Comparison of ENCODE assay signal across 17 cellular contexts in the genomic region with DNA sequence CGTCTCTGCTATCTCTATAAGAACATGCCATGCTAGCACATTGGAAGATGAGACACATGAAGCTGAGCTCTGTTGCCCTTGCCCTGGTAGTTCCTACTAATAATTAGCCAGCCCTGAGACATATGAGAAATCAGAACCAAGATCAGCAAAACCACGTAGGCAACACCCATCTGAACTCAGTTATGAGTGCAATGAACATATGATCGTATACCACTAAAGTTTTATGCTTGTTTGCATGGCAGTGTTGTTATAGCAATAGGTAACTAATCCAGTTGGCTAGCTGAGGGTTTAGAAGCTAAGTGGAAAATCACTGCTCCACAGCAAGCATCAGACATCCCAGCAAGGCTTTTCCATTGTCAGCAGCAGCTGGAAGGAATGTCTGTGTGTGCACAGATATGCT.
DNase-seq lines count a peak whose midpoint lies in the region; ATAC-seq, FAIRE-seq and TF ChIP-seq lines count a peak whose summit lies in the region.
"Had no signal": no experiment of that assay in that cellular context is flagged by ENCODE, and none has a peak within 500 bp of the region (broad histone marks: within the 10 kb centered on the region; RNA-seq: fewer than 3 reads in every experiment).

No MANE protein-coding gene starts in this region.

- no peaks in the 10 kb centered on the region for H3K36me3 ChIP-seq in small intestine (ENCODE audit: control insufficient read depth in 2 of 2, insufficient read depth in 2 of 2, low read length in 2 of 2)
- H3K36me3 ChIP-seq: BLaER1 treated with 17β-estradiol and CSF1 and Interleukin-3, amounts not matched to agents 10 nM and 100 nM; HAP-1 had no signal

- no peaks in the 10 kb centered on the region for H3K9me3 ChIP-seq in small intestine (ENCODE audit: control insufficient read depth, low read depth)
- H3K9me3 ChIP-seq: BLaER1 treated with 17β-estradiol and CSF1 and Interleukin-3, amounts not matched to agents 10 nM and 100 nM; HAP-1 had no signal

- TF ChIP-seq CTCF in fibroblast of villous mesenchyme (IDR thresholded peaks at IDR 0.05; ENCODE audit: insufficient read depth, low read depth, low read length) = no peak
- TF ChIP-seq CTCF in GM10248 (IDR thresholded peaks at IDR 0.05; ENCODE audit: control extremely low read depth, extremely low read depth, low read depth, missing control alignments) = no peak

- peak; percentile 79 for ATAC-seq in GM18870 (IDR thresholded peaks at IDR 0.05; ENCODE audit: unreplicated experiment)

- FAIRE-seq in small intestine (lab: Jason Lieb, UNC) = no peak
- FAIRE-seq: GM12891, GM19239, H1 had no signal

- no peaks in the 10 kb centered on the region for H3K4me1 ChIP-seq in small intestine (ENCODE audit: control insufficient read depth in 2 of 2, insufficient read depth in 1 of 2, low read depth in 1 of 2, low read length in 1 of 2)
- H3K4me1 ChIP-seq: HAP-1 had no signal

- H3K27ac ChIP-seq in small intestine (ENCODE audit: low read depth in 1 of 2, low read length in 1 of 2) = no peak overlapping the region
- H3K27ac ChIP-seq: BLaER1 treated with 17β-estradiol and CSF1 and Interleukin-3, amounts not matched to agents 10 nM and 100 nM had no signal

- CTCF ChIA-PET in GM10248 (lab: Yijun Ruan, JAX) = interaction anchor here (0.9 to 1.4 kb wide), 2 partner anchors 11 to 60 kb away, joined by 3 read pairs; no protein-coding TSS in a partner anchor

- 29 to 63% (median 31%) methylated on average over 3 of the region's 3 CpGs for WGBS in small intestine, 3 donors

- no peak overlapping the region for H3K4me3 ChIP-seq in fibroblast of villous mesenchyme (ENCODE audit: low read depth, low read length)
- H3K4me3 ChIP-seq in small intestine (ENCODE audit: low read depth in 1 of 2, low read length in 2 of 2) = no peak overlapping the region
- H3K4me3 ChIP-seq: BLaER1 treated with 17β-estradiol and CSF1 and Interleukin-3, amounts not matched to agents 10 nM and 100 nM; HAP-1 had no signal

- POLR2A ChIA-PET in GM10248 (lab: Yijun Ruan, JAX) = no interaction called here

- no peaks in the 10 kb centered on the region for H3K27me3 ChIP-seq in small intestine (ENCODE audit: control insufficient read depth in 2 of 2, insufficient read depth in 2 of 2, low read length in 2 of 2)
- H3K27me3 ChIP-seq: BLaER1 treated with 17β-estradiol and CSF1 and Interleukin-3, amounts not matched to agents 10 nM and 100 nM had no signal

- peak; percentile 4 for DNase-seq in fibroblast of villous mesenchyme (ENCODE audit: low read depth)
- peak; percentile 16 for DNase-seq in left kidney (ENCODE audit: low read depth, low spot score)
- peak; percentile 49 for DNase-seq in small intestine
- DNase-seq in activated naive CD4-positive, alpha-beta T cell (lab: John Stamatoyannopoulos, UW) = no peak
- DNase-seq in activated T-cell treated with anti-CD3 and anti-CD28 coated beads, Interleukin-2, amount 50 U/mL, for 1 hour = no peak
- no peak for DNase-seq in GM10248 (ENCODE audit: extremely low spot score)
- DNase-seq: ACHN; Calu3; CD4-positive, CD25-positive, alpha-beta regulatory T cell; DMS 273 treated with DMSO at 0.1 percent for 48 hours; DMS79 had no signal

Comparison
In these comparisons a context has a peak if more than half of its experiments do, and no peak if none do; other contexts are left out.
1. DNase-seq: peak in fibroblast of villous mesenchyme (single experiment), left kidney (single experiment) and small intestine (single experiment); none in activated naive CD4-positive, alpha-beta T cell (0 of 4), activated T-cell treated with anti-CD3 and anti-CD28 coated beads, Interleukin-2, amount 50 U/mL, for 1 hour (single experiment) and GM10248 (single experiment).